Comparison of ENCODE assay signal across 8 cellular contexts in the genomic region with DNA sequence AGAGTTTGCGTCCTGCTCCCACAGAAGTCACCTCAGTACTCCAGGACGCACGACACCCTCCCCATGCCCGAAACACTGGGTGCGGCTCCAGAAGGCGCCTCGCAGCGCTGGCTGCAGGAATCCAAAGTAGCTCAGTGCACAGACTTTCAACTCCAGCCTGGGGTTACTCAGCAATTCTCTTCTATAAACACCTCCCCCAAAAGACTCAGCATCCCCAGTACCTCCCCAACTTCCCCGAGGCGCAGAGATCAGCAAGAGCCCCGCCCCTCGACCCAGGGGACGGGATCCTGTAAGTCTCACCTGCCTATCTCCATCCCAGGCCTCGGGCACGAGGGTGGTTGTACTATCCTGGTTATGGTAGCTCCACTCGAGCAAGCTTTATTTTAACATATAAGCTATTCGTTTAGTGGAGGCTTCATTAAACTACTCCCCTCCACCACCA.
DNase-seq lines count a peak whose midpoint lies in the region; FAIRE-seq and TF ChIP-seq lines count a peak whose summit lies in the region.

No MANE protein-coding gene starts in this region.

- in situ Hi-C loops in GM13976 (cut with MboI; ENCODE audit: low sequenced_read_pairs, unreplicated experiment), result no loop called here

- H3K9ac ChIP-seq in H1 (replicated peaks in 1 of 4; ENCODE audit: extremely low read depth in 1 of 4, low read depth in 3 of 4, low read length in 3 of 4), result no peak overlapping the region; a peak in 1 of 7 replicates

- H3K56ac ChIP-seq in H1 (replicated peaks; ENCODE audit: insufficient read length, low read depth, low read length), result no peak overlapping the region

- no peak overlapping the region for H2BK15ac ChIP-seq in H1 (ENCODE audit: low read length)

- H3K36me3 ChIP-seq in H1 (ENCODE audit: control insufficient read depth in 2 of 4, insufficient read depth in 4 of 4, low read length in 3 of 4) (no peaks in the 10 kb centered on the region; a peak in 1 of 8 replicates), osteoblast (ENCODE audit: insufficient read depth, low read length) (peaks cover under 1% of the 10 kb centered on the region)

- H2BK20ac ChIP-seq in H1 (ENCODE audit: low read length), result no peak overlapping the region

- H2BK5ac ChIP-seq in H1 (ENCODE audit: low read depth, low read length), result no peak overlapping the region

- H4K5ac ChIP-seq in H1 (ENCODE audit: insufficient read length, low read depth, low read length), result no peak overlapping the region

- POLR2A ChIA-PET in H1 (lab: Charles Lee; ENCODE audit: partially characterized antibody), result interaction anchor here (1.0 to 4.0 kb wide), 7 partner anchors 8 to 304 kb away, joined by 3 to 21 read pairs (median 6); a partner anchor contains a TSS

- H2BK120ac ChIP-seq in H1 (replicated peaks; ENCODE audit: low read depth, low read length), result no peak overlapping the region

- no peaks in the 10 kb centered on the region for H3K9me3 ChIP-seq in H1 (ENCODE audit: insufficient read depth in 2 of 2, low read depth in 1 of 2, low read length in 1 of 2)
- H3K9me3 ChIP-seq in osteoblast (ENCODE audit: low read depth, low read length), result no peaks in the 10 kb centered on the region

- CTCF ChIA-PET in H1 (lab: Charles Lee; ENCODE audit: partially characterized antibody), result interaction anchor here (0.6 to 1.4 kb wide), 5 partner anchors 9 to 301 kb away, joined by 3 to 6 read pairs (median 4); no protein-coding TSS in a partner anchor

- FAIRE-seq in H1 (lab: Jason Lieb, UNC), result no peak

- no peak overlapping the region for H3K27ac ChIP-seq in H1 (ENCODE audit: low read depth, low read length)
- peak overlapping the region; percentile 30 for H3K27ac ChIP-seq in osteoblast (ENCODE audit: low read depth, low read length)

- H3K18ac ChIP-seq in H1 (ENCODE audit: extremely low read depth, low read length), result peak overlapping the region; percentile 3; the same call in 1 of the 2 replicates

- TF ChIP-seq CTCF in GM13976 (IDR thresholded peaks at IDR 0.05; ENCODE audit: borderline replicate concordance, control extremely low read depth, extremely low read depth, insufficient read depth, missing control alignments) (no peak), H1 (IDR thresholded peaks at IDR 0.05; ENCODE audit: control extremely low read depth in 1 of 3, insufficient read depth in 1 of 3, low read depth in 1 of 3, low read length in 3 of 3) (no peak), osteoblast (IDR thresholded peaks at IDR 0.05; ENCODE audit: extremely low read depth, low read depth, low read length) (no peak)

- peaks cover 24% of the 10 kb centered on the region for H3K23me2 ChIP-seq in H1 (ENCODE audit: low read depth, low read length)

- H3K23ac ChIP-seq in H1 (ENCODE audit: insufficient read length), result no peak overlapping the region

- H3K4me2 ChIP-seq in H1 (ENCODE audit: insufficient read depth in 1 of 2, low read depth in 2 of 2, low read length in 2 of 2), result peak overlapping the region; percentile 94 to 95
- H3K4me2 ChIP-seq in osteoblast (ENCODE audit: insufficient read depth, low read length), result peak overlapping the region; percentile 75

- H2AFZ ChIP-seq in H1 (ENCODE audit: low read length) (no peak overlapping the region), osteoblast (ENCODE audit: low read length) (peak overlapping the region; percentile 90)

- no peak overlapping the region for H4K91ac ChIP-seq in H1 (replicated peaks; ENCODE audit: insufficient read length, low read length)

- 4% methylated on average over 17 of the region's 17 CpGs; no CpG with 5 or more reads in 1 of the 2 experiments for WGBS in H1 (ENCODE audit: extremely low coverage in 1 of 2, insufficient coverage in 1 of 2, insufficient read length in 1 of 2, insufficient replicate concordance in 2 of 2, low coverage in 1 of 2, low lambda C conversion rate in 2 of 2, missing lambda C conversion rate in 1 of 2), 2 experiments

- peaks cover 10 to 36% (median 30%) of the 10 kb centered on the region in 4 experiments for H3K27me3 ChIP-seq in H1 (replicated peaks in 1 of 4; ENCODE audit: control insufficient read depth in 3 of 4, extremely low read depth in 1 of 4, insufficient read depth in 3 of 4, low read length in 3 of 4)
- no peaks in the 10 kb centered on the region for H3K27me3 ChIP-seq in osteoblast (ENCODE audit: insufficient read depth, low read length)

- TF ChIP-seq RAD21 in H1 (IDR thresholded peaks at IDR 0.05 in 1 of 2, conservative IDR thresholded peaks at IDR 0.05 in 1 of 2; ENCODE audit: low read depth in 2 of 2, low read length in 2 of 2), result no peak

- peak overlapping the region; percentile 30 to 77 (median 58) for H3K4me3 ChIP-seq in H1 (ENCODE audit: extremely low read depth in 1 of 4, insufficient read depth in 2 of 4, low read depth in 3 of 4, low read length in 4 of 4)
- peak overlapping the region; percentile 79 for H3K4me3 ChIP-seq in osteoblast (ENCODE audit: insufficient read depth, low read length)

- H4K8ac ChIP-seq in H1 (ENCODE audit: extremely low read depth, insufficient read depth, low read length), result peak overlapping the region; percentile 60; the same call in 1 of the 2 replicates

- H2AK5ac ChIP-seq in H1 (ENCODE audit: low read depth, low read length), result no peak overlapping the region

- DNase-seq in GM13976 (ENCODE audit: low spot score) (peak; percentile 43), RPMI7951 (ENCODE audit: low read depth) (peak; percentile 48), H1 (ENCODE audit: low read depth in 1 of 2, low spot score in 2 of 2) (peak; percentile 25 to 69), osteoblast (ENCODE audit: insufficient read length, low spot score, missing footprints) (peak; percentile 88), NCI-H82 treated with DMSO at 0.1 percent for 48 hours (lab: John Stamatoyannopoulos, UW; ENCODE audit: unreplicated experiment) (no peak), GM19238 (ENCODE audit: insufficient read length, low spot score) (no peak), NCI-H1417 treated with DMSO at 0.1 percent for 48 hours (lab: John Stamatoyannopoulos, UW) (no peak), NCI-H345 treated with DMSO at 0.1 percent for 48 hours (lab: John Stamatoyannopoulos, UW; ENCODE audit: unreplicated experiment) (no peak)

- H3K4me1 ChIP-seq in H1 (replicated peaks in 1 of 4; ENCODE audit: control insufficient read depth in 3 of 4, insufficient read depth in 4 of 4, low read length in 3 of 4) (peaks cover 0 to 9% (median 5%) of the 10 kb centered on the region in 4 experiments; a peak in 5 of 7 replicates), osteoblast (ENCODE audit: insufficient read depth, low read length) (peaks cover 17% of the 10 kb centered on the region)

- no peak overlapping the region for H3K14ac ChIP-seq in H1 (ENCODE audit: insufficient read length)

- no peak for TF ChIP-seq EP300 in H1 (IDR thresholded peaks at IDR 0.05; ENCODE audit: borderline replicate concordance in 1 of 2, low read depth in 2 of 2, low read length in 2 of 2)

- H3K79me2 ChIP-seq in H1 (ENCODE audit: control insufficient read depth in 1 of 2, insufficient read depth in 2 of 2, low read length in 2 of 2), result peaks cover 0 to 11% of the 10 kb centered on the region in 2 experiments; a peak in 1 of 4 replicates
- H3K79me2 ChIP-seq in osteoblast (ENCODE audit: insufficient read depth, low read length), result peaks cover 22% of the 10 kb centered on the region

- no peak for TF ChIP-seq POLR2A in H1 (IDR thresholded peaks at IDR 0.05; ENCODE audit: control extremely low read depth in 1 of 2, low read depth in 2 of 2, low read length in 2 of 2)

- H3K79me1 ChIP-seq in H1 (ENCODE audit: low read depth, low read length), result no peaks in the 10 kb centered on the region

- H4K20me1 ChIP-seq in H1 (replicated peaks in 1 of 2; ENCODE audit: control insufficient read depth in 1 of 2, insufficient read depth in 2 of 2, low read length in 2 of 2) (peaks cover 2 to 17% of the 10 kb centered on the region in 2 experiments), osteoblast (ENCODE audit: insufficient read depth, low read length) (no peaks in the 10 kb centered on the region)

- H3K4ac ChIP-seq in H1 (replicated peaks; ENCODE audit: insufficient read length, low read depth, low read length), result no peak overlapping the region

- no peak overlapping the region for H2BK12ac ChIP-seq in H1 (ENCODE audit: low read depth, low read length)

TF ChIP-seq in H1, 55 proteins besides CTCF, POLR2A, EP300 and RAD21:
- TF ChIP-seq RXRA (IDR thresholded peaks at IDR 0.05; ENCODE audit: insufficient read depth, low read depth, low read length), result no peak
- TF ChIP-seq KDM4A (IDR thresholded peaks at IDR 0.05; ENCODE audit: low read depth, low read length, severe bottlenecking), result peak; percentile 50
- TF ChIP-seq, protein P1, sequence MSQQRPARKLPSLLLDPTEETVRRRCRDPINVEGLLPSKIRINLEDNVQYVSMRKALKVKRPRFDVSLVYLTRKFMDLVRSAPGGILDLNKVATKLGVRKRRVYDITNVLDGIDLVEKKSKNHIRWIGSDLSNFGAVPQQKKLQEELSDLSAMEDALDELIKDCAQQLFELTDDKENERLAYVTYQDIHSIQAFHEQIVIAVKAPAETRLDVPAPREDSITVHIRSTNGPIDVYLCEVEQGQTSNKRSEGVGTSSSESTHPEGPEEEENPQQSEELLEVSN (IDR thresholded peaks at IDR 0.05), result peak; percentile 52
- TF ChIP-seq, protein P2, sequence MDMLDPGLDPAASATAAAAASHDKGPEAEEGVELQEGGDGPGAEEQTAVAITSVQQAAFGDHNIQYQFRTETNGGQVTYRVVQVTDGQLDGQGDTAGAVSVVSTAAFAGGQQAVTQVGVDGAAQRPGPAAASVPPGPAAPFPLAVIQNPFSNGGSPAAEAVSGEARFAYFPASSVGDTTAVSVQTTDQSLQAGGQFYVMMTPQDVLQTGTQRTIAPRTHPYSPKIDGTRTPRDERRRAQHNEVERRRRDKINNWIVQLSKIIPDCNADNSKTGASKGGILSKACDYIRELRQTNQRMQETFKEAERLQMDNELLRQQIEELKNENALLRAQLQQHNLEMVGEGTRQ (IDR thresholded peaks at IDR 0.05; ENCODE audit: low read length), result no peak
- TF ChIP-seq BACH1 (IDR thresholded peaks at IDR 0.05; ENCODE audit: low read length), result peak; percentile 91
- TF ChIP-seq GABPA (IDR thresholded peaks at IDR 0.05; ENCODE audit: borderline replicate concordance, insufficient read depth, low read length), result 0 out of 2 replicates have a peak, but pooled peaks have one; percentile 51
- TF ChIP-seq CHD2 (IDR thresholded peaks at IDR 0.05; ENCODE audit: low read length), result no peak
- TF ChIP-seq EGR1 (IDR thresholded peaks at IDR 0.05; ENCODE audit: borderline replicate concordance, low read depth, low read length), result 0 out of 2 replicates have a peak, but pooled peaks have one; percentile 19
- peak; percentile 50; the same call in 1 of the 2 replicates for TF ChIP-seq MAFK (IDR thresholded peaks at IDR 0.05; ENCODE audit: low read depth, low read length)
- TF ChIP-seq EZH2 (IDR thresholded peaks at IDR 0.05; ENCODE audit: low read depth, low read length, severe bottlenecking), result peak; percentile 22
- peak; percentile 22 for TF ChIP-seq TAF7 (optimal IDR thresholded peaks at IDR 0.05; ENCODE audit: borderline replicate concordance, low read depth, low read length)
- TF ChIP-seq SP1 (IDR thresholded peaks at IDR 0.05; ENCODE audit: low read depth, low read length), result 0 out of 2 replicates have a peak, but pooled peaks have one; percentile 20
TF ChIP-seq in H1: peak in this region for 9.

Comparison
In these comparisons a context has a peak if more than half of its experiments do, and no peak if none do; other contexts are left out.
1. DNase-seq: peak in GM13976 (single experiment), RPMI7951 (single experiment), H1 (2 of 2) and osteoblast (single experiment); none in NCI-H82 treated with DMSO at 0.1 percent for 48 hours (single experiment), GM19238 (single experiment), NCI-H1417 treated with DMSO at 0.1 percent for 48 hours (single experiment) and NCI-H345 treated with DMSO at 0.1 percent for 48 hours (single experiment).